In genomic region chr11:61775606-61776554, GRCh38 we compare ENCODE assay signal across 15 cellular contexts. TPM values are rescaled to one million over a fixed set of nuclear protein-coding genes. Genes with fewer than 3 reads are reported as not detected.
DNase-seq lines count a peak whose midpoint lies in the region; ATAC-seq, FAIRE-seq and TF ChIP-seq lines count a peak whose summit lies in the region.
"Had no signal": no experiment of that assay in that cellular context is flagged by ENCODE, and none has a peak within 500 bp of the region (broad histone marks: within the 10 kb centered on the region; RNA-seq: fewer than 3 reads in every experiment).

No MANE protein-coding gene starts in this region.

- ATAC-seq in sciatic nerve = peak; percentile 17
- ATAC-seq in HG03175 (IDR thresholded peaks at IDR 0.05; ENCODE audit: unreplicated experiment) = no peak

- H3K4me3 ChIP-seq in SK-N-SH (ENCODE audit: low read depth in 2 of 2, low read length in 1 of 2) = no peak overlapping the region
- H3K4me3 ChIP-seq in kidney (ENCODE audit: low read length in 2 of 2) = no peak overlapping the region
- H3K4me3 ChIP-seq: heart right ventricle, mucosa of descending colon, smooth muscle cell had no signal

- no peaks in the 10 kb centered on the region for H3K36me3 ChIP-seq in SK-N-SH (replicated peaks in 1 of 2; ENCODE audit: control insufficient read depth in 1 of 2, insufficient read depth in 2 of 2, low read length in 1 of 2)
- H3K36me3 ChIP-seq in kidney (ENCODE audit: control insufficient read depth in 1 of 2, insufficient read depth in 2 of 2, low read length in 2 of 2) = no peaks in the 10 kb centered on the region
- H3K36me3 ChIP-seq: heart right ventricle had no signal

- H3K27me3 ChIP-seq in SK-N-SH (ENCODE audit: insufficient read depth) = no peaks in the 10 kb centered on the region

- H3K9me2 ChIP-seq in SK-N-SH = no peaks in the 10 kb centered on the region

- H3K9me3 ChIP-seq in SK-N-SH = no peaks in the 10 kb centered on the region
- H3K9me3 ChIP-seq in kidney (ENCODE audit: control insufficient read depth in 1 of 2, low read length in 2 of 2) = no peaks in the 10 kb centered on the region
- H3K9me3 ChIP-seq: heart right ventricle, mucosa of descending colon had no signal

- H3K4me2 ChIP-seq in SK-N-SH = no peak overlapping the region
- H3K4me2 ChIP-seq: smooth muscle cell had no signal

- H3K27ac ChIP-seq in SK-N-SH (ENCODE audit: low read depth in 2 of 2, low read length in 1 of 2) (no peak overlapping the region; a peak in 1 of 4 replicates), kidney (ENCODE audit: low read depth in 2 of 2, low read length in 2 of 2) (no peak overlapping the region)
- H3K27ac ChIP-seq: heart right ventricle, parathyroid adenoma had no signal

- no peak for TF ChIP-seq EP300 in SK-N-SH (IDR thresholded peaks at IDR 0.05; ENCODE audit: borderline replicate concordance in 1 of 2, low read depth in 1 of 2, low read length in 1 of 2)

- no peak overlapping the region for H3K4me3 Mint-ChIP-seq in activated CD4-positive, alpha-beta T cell treated with anti-CD3 and anti-CD28 coated beads, Interleukin-2, amount 10 ng/mL, durations not matched to agents 24 days and 14 days

- no peaks in the 10 kb centered on the region for H3K9me3 Mint-ChIP-seq in activated CD4-positive, alpha-beta T cell treated with anti-CD3 and anti-CD28 coated beads, Interleukin-2, amount 10 ng/mL, durations not matched to agents 24 days and 14 days

- H3F3A ChIP-seq in SK-N-SH (replicated peaks; ENCODE audit: insufficient read depth) = no peaks in the 10 kb centered on the region

- H3K27me3 Mint-ChIP-seq in activated CD4-positive, alpha-beta T cell treated with anti-CD3 and anti-CD28 coated beads, Interleukin-2, amount 10 ng/mL, durations not matched to agents 24 days and 14 days = no peaks in the 10 kb centered on the region

- intact Hi-C loops in activated CD4-positive, alpha-beta T cell treated with anti-CD3 and anti-CD28 coated beads, Interleukin-2, amount 10 ng/mL, durations not matched to agents 24 days and 14 days (cut with micrococcal nuclease) = loop anchor here (2.0 kb wide), 1 partner anchor 23 kb away; the partner anchor contains the start of gene MYRF
- intact Hi-C loops in kidney (cut with DNase I) = no loop called here
- intact Hi-C loops in sciatic nerve (cut with DNase I) = no loop called here

- H3K79me2 ChIP-seq in SK-N-SH (ENCODE audit: insufficient read depth) = no peaks in the 10 kb centered on the region
- H3K79me2 ChIP-seq: parathyroid adenoma had no signal

- H3K4me1 Mint-ChIP-seq in activated CD4-positive, alpha-beta T cell treated with anti-CD3 and anti-CD28 coated beads, Interleukin-2, amount 10 ng/mL, durations not matched to agents 24 days and 14 days = peaks cover 15% of the 10 kb centered on the region

- no peak overlapping the region for H3K27ac Mint-ChIP-seq in activated CD4-positive, alpha-beta T cell treated with anti-CD3 and anti-CD28 coated beads, Interleukin-2, amount 10 ng/mL, durations not matched to agents 24 days and 14 days

- H3K4me1 ChIP-seq in SK-N-SH (ENCODE audit: control insufficient read depth in 1 of 2, insufficient read depth in 2 of 2, low read depth in 1 of 2, low read length in 1 of 2) (peaks cover 0 to 28% of the 10 kb centered on the region in 2 experiments; a peak in 1 of 4 replicates), kidney (ENCODE audit: control insufficient read depth in 1 of 2, insufficient read depth in 1 of 2, low read depth in 1 of 2, low read length in 2 of 2) (peaks cover 0 to 9% of the 10 kb centered on the region in 2 donors)
- H3K4me1 ChIP-seq: parathyroid adenoma had no signal

- H3K9ac ChIP-seq in SK-N-SH = no peak overlapping the region
- H3K9ac ChIP-seq in kidney (ENCODE audit: low read length in 2 of 2) = no peak overlapping the region
- H3K9ac ChIP-seq: parathyroid adenoma had no signal

- TF ChIP-seq RAD21 in SK-N-SH (IDR thresholded peaks at IDR 0.05; ENCODE audit: low read length) = no peak

- TF ChIP-seq CTCF in SK-N-SH (IDR thresholded peaks at IDR 0.05) (no peak), kidney (IDR thresholded peaks at IDR 0.05; ENCODE audit: borderline replicate concordance, extremely low read depth, insufficient read depth) (no peak)

- peak; percentile 54 for DNase-seq in activated CD4-positive, alpha-beta T cell treated with anti-CD3 and anti-CD28 coated beads, Interleukin-2, amount 10 ng/mL, durations not matched to agents 24 days and 14 days
- no peak for DNase-seq in activated CD4-positive, alpha-beta T cell treated with anti-CD3 and anti-CD28 coated beads, Interleukin-2, amount 50 U/mL, for 1 hour
- peak; percentile 31 for DNase-seq in SK-N-SH
- peak; percentile 75 for DNase-seq in kidney
- no peak for DNase-seq in sciatic nerve (ENCODE audit: low spot score)
- DNase-seq in T-helper 9 cell = no peak
- no peak for DNase-seq in NCI-H510A treated with DMSO at 0.1 percent for 48 hours (lab: John Stamatoyannopoulos, UW)
- DNase-seq: DMS79, NCI-H2029 treated with DMSO at 0.1 percent for 48 hours had no signal

- CTCF ChIA-PET in SK-N-SH (lab: Yijun Ruan, JAX) = interaction anchor here (0.7 to 3.7 kb wide), 12 partner anchors 9 to 332 kb away, joined by 3 to 35 read pairs (median 5); no protein-coding TSS in a partner anchor

- POLR2A ChIA-PET in SK-N-SH (lab: Yijun Ruan, JAX) = no interaction called here

- no peaks in the 10 kb centered on the region for H3K36me3 Mint-ChIP-seq in activated CD4-positive, alpha-beta T cell treated with anti-CD3 and anti-CD28 coated beads, Interleukin-2, amount 10 ng/mL, durations not matched to agents 24 days and 14 days (ENCODE audit: low read depth)
- H3K36me3 Mint-ChIP-seq: CD4-positive, CD25-positive, alpha-beta regulatory T cell had no signal

- WGBS in SK-N-SH (ENCODE audit: low lambda C conversion rate) = 76% methylated on average over 5 of the region's 20 CpGs

- no peak overlapping the region for H2AFZ ChIP-seq in SK-N-SH (ENCODE audit: low read depth)
- H2AFZ ChIP-seq: parathyroid adenoma had no signal

- no peak for FAIRE-seq in kidney (lab: Jason Lieb, UNC)

- no peaks in the 10 kb centered on the region for H4K20me1 ChIP-seq in SK-N-SH (ENCODE audit: insufficient read depth)

TF ChIP-seq in SK-N-SH, 30 proteins besides CTCF, POLR2A, EP300 and RAD21 (continues in another document):
- TF ChIP-seq GABPA (IDR thresholded peaks at IDR 0.05; ENCODE audit: low read depth) (no peak), NFIC (IDR thresholded peaks at IDR 0.05; ENCODE audit: borderline replicate concordance) (no peak), SIN3A (IDR thresholded peaks at IDR 0.05; ENCODE audit: borderline replicate concordance, low read depth, low read length) (no peak), JUND (IDR thresholded peaks at IDR 0.05) (no peak), MEF2A (IDR thresholded peaks at IDR 0.05; ENCODE audit: borderline replicate concordance, low read depth) (no peak), IRF3 (IDR thresholded peaks at IDR 0.05; ENCODE audit: low read depth, low read length) (no peak)

RNA-seq across cellular contexts. Expression of gene TMEM258, which starts 16.5 kb away (rescaled TPM):
- 179 and 187 TPM in 2 replicates for total RNA-seq in activated CD4-positive, alpha-beta T cell treated with anti-CD3 and anti-CD28 coated beads, Interleukin-2, amount 10 ng/mL, durations not matched to agents 24 days and 14 days
- polyA plus RNA-seq in SK-N-SH (2012; rRNA removed) = 454 and 617 TPM in 2 replicates
- 466 and 537 TPM in 2 replicates for polyA plus RNA-seq in SK-N-SH (2012; cell fraction: cytosol; rRNA removed)
- polyA plus RNA-seq in SK-N-SH (2012; cell fraction: nucleus; rRNA removed) = 90.9 and 135 TPM in 2 replicates
- 92.1 TPM for total RNA-seq in kidney
- polyA plus RNA-seq in kidney (ENCODE audit: insufficient read depth, low read depth, low replicate concordance) = 228 TPM
- 96.6 TPM for total RNA-seq in sciatic nerve

RNA-seq across cellular contexts. Expression of gene FEN1, which starts 16.8 kb away (rescaled TPM):
- 144 and 152 TPM in 2 replicates for total RNA-seq in activated CD4-positive, alpha-beta T cell treated with anti-CD3 and anti-CD28 coated beads, Interleukin-2, amount 10 ng/mL, durations not matched to agents 24 days and 14 days
- polyA plus RNA-seq in SK-N-SH (2012; rRNA removed) = 35.9 and 39.5 TPM in 2 replicates
- polyA plus RNA-seq in SK-N-SH (2012; cell fraction: cytosol; rRNA removed) = 33.0 and 38.9 TPM in 2 replicates
- 16.8 and 18.5 TPM in 2 replicates for polyA plus RNA-seq in SK-N-SH (2012; cell fraction: nucleus; rRNA removed)
- 8.8 TPM for total RNA-seq in kidney
- 8.5 TPM for polyA plus RNA-seq in kidney (ENCODE audit: insufficient read depth, low read depth, low replicate concordance)
- 3.7 TPM for total RNA-seq in sciatic nerve

RNA-seq across cellular contexts. Expression of gene MYRF, which starts 23.4 kb away (rescaled TPM):
- total RNA-seq in activated CD4-positive, alpha-beta T cell treated with anti-CD3 and anti-CD28 coated beads, Interleukin-2, amount 10 ng/mL, durations not matched to agents 24 days and 14 days = 1.1 and 1.2 TPM in 2 replicates
- polyA plus RNA-seq in SK-N-SH (2012; rRNA removed) (1.8 and 2.8 TPM in 2 replicates), kidney (ENCODE audit: insufficient read depth, low read depth, low replicate concordance) (6.0 TPM)
- polyA plus RNA-seq in SK-N-SH (2012; cell fraction: cytosol; rRNA removed) = 0.97 and 1.4 TPM in 2 replicates
- polyA plus RNA-seq in SK-N-SH (2012; cell fraction: nucleus; rRNA removed) = 8.2 and 10.0 TPM in 2 replicates
- total RNA-seq in kidney (36.3 TPM), sciatic nerve (10.4 TPM)

RNA-seq across cellular contexts. Expression of gene FADS1, which starts 40.9 kb away (rescaled TPM):
- total RNA-seq in activated CD4-positive, alpha-beta T cell treated with anti-CD3 and anti-CD28 coated beads, Interleukin-2, amount 10 ng/mL, durations not matched to agents 24 days and 14 days = 92.5 and 94.7 TPM in 2 replicates
- polyA plus RNA-seq in SK-N-SH (2012; rRNA removed) (20.6 and 26.4 TPM in 2 replicates), kidney (ENCODE audit: insufficient read depth, low read depth, low replicate concordance) (6.7 TPM)
- polyA plus RNA-seq in SK-N-SH (2012; cell fraction: cytosol; rRNA removed) = 13.8 and 18.5 TPM in 2 replicates
- polyA plus RNA-seq in SK-N-SH (2012; cell fraction: nucleus; rRNA removed) = 17.8 and 27.8 TPM in 2 replicates
- total RNA-seq in kidney (19.5 TPM), sciatic nerve (99.3 TPM)

RNA-seq across cellular contexts. Expression of gene FADS2, which starts 52.2 kb away (rescaled TPM):
- 278 and 283 TPM in 2 replicates for total RNA-seq in activated CD4-positive, alpha-beta T cell treated with anti-CD3 and anti-CD28 coated beads, Interleukin-2, amount 10 ng/mL, durations not matched to agents 24 days and 14 days
- polyA plus RNA-seq in SK-N-SH (2012; rRNA removed) = 67.8 and 77.1 TPM in 2 replicates
- 35.0 and 46.7 TPM in 2 replicates for polyA plus RNA-seq in SK-N-SH (2012; cell fraction: cytosol; rRNA removed)
- polyA plus RNA-seq in SK-N-SH (2012; cell fraction: nucleus; rRNA removed) = 81.1 and 91.8 TPM in 2 replicates
- 49.2 TPM for total RNA-seq in kidney
- 9.8 TPM for polyA plus RNA-seq in kidney (ENCODE audit: insufficient read depth, low read depth, low replicate concordance)
- total RNA-seq in sciatic nerve = 140 TPM

Comparison
In these comparisons a context has a peak if more than half of its experiments do, and no peak if none do; other contexts are left out.
1. DNase-seq: peak in activated CD4-positive, alpha-beta T cell treated with anti-CD3 and anti-CD28 coated beads, Interleukin-2, amount 10 ng/mL, durations not matched to agents 24 days and 14 days (single experiment), SK-N-SH (single experiment) and kidney (single experiment); none in activated CD4-positive, alpha-beta T cell treated with anti-CD3 and anti-CD28 coated beads, Interleukin-2, amount 50 U/mL, for 1 hour (single experiment), sciatic nerve (single experiment), T-helper 9 cell (single experiment) and NCI-H510A treated with DMSO at 0.1 percent for 48 hours (single experiment).
2. RNA of gene FEN1, which starts 16.8 kb away (total RNA-seq): 144 to 152 TPM in activated CD4-positive, alpha-beta T cell treated with anti-CD3 and anti-CD28 coated beads, Interleukin-2, amount 10 ng/mL, durations not matched to agents 24 days and 14 days; 8.8 TPM in kidney (single experiment) and 3.7 TPM in sciatic nerve (single experiment); every median in the first group is over 10 times any median in the second.